In the genomic region with DNA sequence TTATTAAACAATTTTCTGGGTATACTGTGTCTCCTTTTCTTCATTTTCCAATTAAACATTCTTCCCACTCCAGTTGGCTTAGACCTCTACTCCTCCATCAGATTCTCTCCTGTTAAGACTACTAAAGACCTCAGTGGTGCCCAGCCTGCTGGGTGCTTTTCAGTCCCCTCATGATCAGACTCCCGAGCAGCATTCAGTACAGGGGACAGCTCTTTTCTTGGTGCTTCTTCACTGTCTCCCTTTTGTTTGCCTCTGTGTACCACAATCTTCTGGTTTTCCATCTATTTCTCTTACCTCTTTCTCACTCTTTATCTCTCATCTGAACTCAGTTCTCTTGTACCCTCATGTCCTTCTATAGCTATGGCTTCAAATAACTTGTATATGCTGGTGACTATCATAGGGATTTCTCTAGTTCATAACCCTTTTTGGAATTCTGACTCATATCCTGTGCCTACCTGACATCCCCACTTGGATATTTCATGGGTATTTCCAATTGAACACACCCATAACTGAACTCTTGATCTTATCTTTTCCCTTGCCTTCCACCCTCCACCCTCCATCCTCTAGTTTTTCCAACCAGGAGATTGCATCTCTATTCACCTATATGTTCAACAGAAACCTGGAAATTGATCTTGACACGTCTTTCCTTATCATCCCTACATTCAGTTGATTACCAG, we compare ENCODE assay signal across 19 cellular contexts. TPM values are rescaled to one million over a fixed set of nuclear protein-coding genes. Genes with fewer than 3 reads are reported as not detected.
DNase-seq lines count a peak whose midpoint lies in the region; ATAC-seq and TF ChIP-seq lines count a peak whose summit lies in the region.
"Had no signal": no experiment of that assay in that cellular context is flagged by ENCODE, and none has a peak within 500 bp of the region (broad histone marks: within the 10 kb centered on the region; RNA-seq: fewer than 3 reads in every experiment).

No MANE protein-coding gene starts in this region.

- H3K4me2 ChIP-seq in GM23248 (ENCODE audit: unreplicated experiment) (peak overlapping the region; percentile 35), mammary epithelial cell (ENCODE audit: insufficient read depth, low read depth, low read length) (peak overlapping the region; percentile 46)

- intact Hi-C loops in mammary epithelial cell (cut with micrococcal nuclease) = loop anchor here (1.0 to 2.0 kb wide), 3 partner anchors 13 to 62 kb away; no protein-coding TSS in a partner anchor
- intact Hi-C loops in activated CD8-positive, alpha-beta T cell treated with anti-CD3 and anti-CD28 coated beads for 36 hours (cut with micrococcal nuclease) = no loop called here

- H3K27ac Mint-ChIP-seq in activated CD8-positive, alpha-beta T cell treated with anti-CD3 and anti-CD28 coated beads for 36 hours = no peak overlapping the region

- H4K20me1 ChIP-seq in GM23248 (ENCODE audit: insufficient read depth) (no peaks in the 10 kb centered on the region), mammary epithelial cell (ENCODE audit: insufficient read depth, low read length) (no peaks in the 10 kb centered on the region)

- H3F3A ChIP-seq in GM23248 (ENCODE audit: insufficient read depth) = no peaks in the 10 kb centered on the region; the same call in 1 of the 2 replicates

- no peaks in the 10 kb centered on the region for H3K4me1 Mint-ChIP-seq in activated CD8-positive, alpha-beta T cell treated with anti-CD3 and anti-CD28 coated beads for 36 hours (ENCODE audit: low read depth)

- POLR2A ChIA-PET in activated CD8-positive, alpha-beta T cell treated with anti-CD3 and anti-CD28 coated beads for 36 hours (lab: Charles Lee) = no interaction called here

- H2AFZ ChIP-seq in GM23248 (no peak overlapping the region), mammary epithelial cell (ENCODE audit: low read depth, low read length) (no peak overlapping the region)

- CTCF ChIA-PET in mammary epithelial cell (lab: Charles Lee; ENCODE audit: low non-redundant PET) = no interaction called here
- CTCF ChIA-PET in activated CD8-positive, alpha-beta T cell treated with anti-CD3 and anti-CD28 coated beads for 36 hours (lab: Charles Lee) = no interaction called here

- 0 to 2% methylated on average over 2 of the region's 2 CpGs for WGBS in GM23248 (ENCODE audit: low coverage in 1 of 2, low lambda C conversion rate in 2 of 2, missing lambda C conversion rate in 2 of 2), 2 experiments
- WGBS in mammary epithelial cell (ENCODE audit: low coverage, missing lambda C conversion rate) = 12% methylated on average over 2 of the region's 2 CpGs

- no peaks in the 10 kb centered on the region for H3K9me3 Mint-ChIP-seq in activated CD8-positive, alpha-beta T cell treated with anti-CD3 and anti-CD28 coated beads for 36 hours
- H3K9me3 Mint-ChIP-seq: naive B cell had no signal

- peak overlapping the region; percentile 32 for H3K27ac ChIP-seq in GM23248
- peak overlapping the region; percentile 94 for H3K27ac ChIP-seq in mammary epithelial cell (ENCODE audit: insufficient read depth, low read depth, low read length)
- H3K27ac ChIP-seq in rectal smooth muscle tissue (ENCODE audit: low read depth, low read length) = peak overlapping the region; percentile 64

- H3K4me3 ChIP-seq in GM23248 (no peak overlapping the region), mammary epithelial cell (replicated peaks in 1 of 3; ENCODE audit: insufficient read depth in 1 of 3, low read depth in 2 of 3, low read length in 3 of 3) (no peak overlapping the region), rectal smooth muscle tissue (ENCODE audit: low read length) (no peak overlapping the region)
- H3K4me3 ChIP-seq: coronary artery, prostate gland had no signal

- H3K9me2 ChIP-seq in GM23248 (ENCODE audit: insufficient read depth) = no peaks in the 10 kb centered on the region; the same call in 1 of the 2 replicates

- H3K27me3 ChIP-seq in GM23248 (replicated peaks; ENCODE audit: insufficient read depth) (no peaks in the 10 kb centered on the region), mammary epithelial cell (ENCODE audit: insufficient read depth, low read length) (no peaks in the 10 kb centered on the region), rectal smooth muscle tissue (ENCODE audit: control insufficient read depth, insufficient read depth, low read length) (no peaks in the 10 kb centered on the region)

- no peak for TF ChIP-seq CTCF in mammary epithelial cell (conservative IDR thresholded peaks at IDR 0.05 in 1 of 2, IDR thresholded peaks at IDR 0.05 in 1 of 2; ENCODE audit: extremely low read depth in 1 of 2, insufficient read depth in 1 of 2, low read depth in 1 of 2, low read length in 2 of 2)
- no peak for TF ChIP-seq CTCF in activated CD8-positive, alpha-beta T cell treated with anti-CD3 and anti-CD28 coated beads for 36 hours (IDR thresholded peaks at IDR 0.05)

- DNase-seq in GM23248 (no peak), NCI-H226 (peak; percentile 73), mammary epithelial cell (peak; percentile 87), AML-193 (lab: John Stamatoyannopoulos, UW) (no peak), NCI-H1436 treated with DMSO at 0.1 percent for 48 hours (lab: John Stamatoyannopoulos, UW) (no peak)
- no peak for DNase-seq in activated CD8-positive, alpha-beta T cell treated with anti-CD3 and anti-CD28 coated beads for 36 hours
- DNase-seq: activated effector memory CD4-positive, alpha-beta T cell treated with anti-CD3 and anti-CD28 coated beads, Interleukin-2, amount 50 U/mL, for 16 hours; amniotic stem cell; DMS153; kidney; MM.1S; naive B cell; NCI-H1930; NCI-H524; T-helper 1 cell had no signal

- H3K36me3 ChIP-seq in GM23248 (ENCODE audit: low read depth) (peaks cover 47% of the 10 kb centered on the region), mammary epithelial cell (ENCODE audit: insufficient read depth, low read length) (peaks cover 33% of the 10 kb centered on the region), rectal smooth muscle tissue (ENCODE audit: control insufficient read depth, insufficient read depth, low read length) (peaks cover 12% of the 10 kb centered on the region)
- H3K36me3 ChIP-seq: prostate gland had no signal

- H3K27me3 Mint-ChIP-seq in activated CD8-positive, alpha-beta T cell treated with anti-CD3 and anti-CD28 coated beads for 36 hours = no peaks in the 10 kb centered on the region
- H3K27me3 Mint-ChIP-seq: naive B cell had no signal

- no peaks in the 10 kb centered on the region for H3K36me3 Mint-ChIP-seq in activated CD8-positive, alpha-beta T cell treated with anti-CD3 and anti-CD28 coated beads for 36 hours (ENCODE audit: low read depth)

- dilution Hi-C loops in mammary epithelial cell (cut with HindIII; ENCODE audit: low sequenced_read_pairs) = no loop called here

- H3K9me3 ChIP-seq in GM23248 (ENCODE audit: low read depth) (no peaks in the 10 kb centered on the region), mammary epithelial cell (replicated peaks; ENCODE audit: insufficient read depth, low read length) (no peaks in the 10 kb centered on the region)
- H3K9me3 ChIP-seq: prostate gland had no signal

- in situ Hi-C loops in GM23248 (cut with MboI) (no loop called here), mammary epithelial cell (cut with MboI; ENCODE audit: low sequenced_read_pairs in 2 of 2) (no loop called here)

- no peak overlapping the region for H3K4me3 Mint-ChIP-seq in activated CD8-positive, alpha-beta T cell treated with anti-CD3 and anti-CD28 coated beads for 36 hours
- H3K4me3 Mint-ChIP-seq: naive B cell had no signal

- H3K4me1 ChIP-seq in GM23248 (ENCODE audit: insufficient read depth) (peaks cover 17% of the 10 kb centered on the region), mammary epithelial cell (ENCODE audit: insufficient read depth, low read length) (peaks cover 26% of the 10 kb centered on the region), rectal smooth muscle tissue (ENCODE audit: control insufficient read depth, insufficient read depth, low read length) (peaks cover 15% of the 10 kb centered on the region)
- H3K4me1 ChIP-seq: prostate gland had no signal

- TSS peak; percentile 94 for BruUV-seq in mammary epithelial cell (replicated peaks; lab: Mats Ljungman, UMichigan)

- no peak for ATAC-seq in HG02884 (IDR thresholded peaks at IDR 0.05; ENCODE audit: unreplicated experiment)
- ATAC-seq in activated CD8-positive, alpha-beta T cell treated with anti-CD3 and anti-CD28 coated beads for 36 hours = no peak

- H3K79me2 ChIP-seq in GM23248 (ENCODE audit: insufficient read depth) = peaks cover 66% of the 10 kb centered on the region
- peaks cover 43% of the 10 kb centered on the region for H3K79me2 ChIP-seq in mammary epithelial cell (ENCODE audit: insufficient read depth, low read length)

- H3K9ac ChIP-seq in GM23248 (no peak overlapping the region), mammary epithelial cell (ENCODE audit: insufficient read depth, low read length) (no peak overlapping the region), rectal smooth muscle tissue (ENCODE audit: low read length) (no peak overlapping the region)

RNA-seq across cellular contexts. Expression of gene ABHD10, which starts 55.6 kb away (rescaled TPM):
- 20.9 and 26.4 TPM in 2 replicates for total RNA-seq in GM23248 (2014; rRNA removed; shearing (Covaris generic))
- polyA plus RNA-seq in GM23248 (2016; fragmentation: Nextera tagmentation; extraction: Ambion mirVana) (25.4 and 26.5 TPM in 2 replicates), mammary epithelial cell (18.5 TPM)
- 10 to 100 TPM; 14.8 to 23.1 TPM for total RNA-seq in mammary epithelial cell
- polyA minus RNA-seq in mammary epithelial cell = 8.7 TPM
- 10 to 100 TPM; 59.4 to 66.5 TPM for total RNA-seq in activated CD8-positive, alpha-beta T cell treated with anti-CD3 and anti-CD28 coated beads for 36 hours

Comparison
In these comparisons a context has a peak if more than half of its experiments do, and no peak if none do; other contexts are left out.
1. DNase-seq: peak in NCI-H226 (single experiment) and mammary epithelial cell (single experiment); none in GM23248 (single experiment), AML-193 (0 of 2), NCI-H1436 treated with DMSO at 0.1 percent for 48 hours (single experiment) and activated CD8-positive, alpha-beta T cell treated with anti-CD3 and anti-CD28 coated beads for 36 hours (single experiment).
2. H3K27ac ChIP-seq: peak in every context shown above with its lines; median percentile 94 in mammary epithelial cell; 64 in rectal smooth muscle tissue; 32 in GM23248.